In genomic region chr21:34999397-34999941, GRCh38 we compare ENCODE assay signal across 15 cellular contexts. TPM values are rescaled to one million over a fixed set of nuclear protein-coding genes. Genes with fewer than 3 reads are reported as not detected.
A peak's percentile ranks its signal among the peaks of the same experiment; 100 is the strongest.
DNase-seq lines count a peak whose midpoint lies in the region; ATAC-seq and FAIRE-seq lines count a peak whose summit lies in the region.
"Had no signal": no experiment of that assay in that cellular context is flagged by ENCODE, and none has a peak within 500 bp of the region (broad histone marks: within the 10 kb centered on the region; RNA-seq: fewer than 3 reads in every experiment).

No MANE protein-coding gene starts in this region.

- H3K27me3 Mint-ChIP-seq in CD4-positive, alpha-beta memory T cell: no peaks in the 10 kb centered on the region
- no peaks in the 10 kb centered on the region for H3K27me3 Mint-ChIP-seq in dendritic cell treated with granulocyte-macrophage colony-stimulating factor and Interleukin-4, amounts not matched to agents 40 ng/mL and 50 ng/mL, for 4 days

- no peak overlapping the region for H3K27ac ChIP-seq in CD4-positive, alpha-beta memory T cell (ENCODE audit: low read depth, low read length)
- H3K27ac ChIP-seq: adrenal gland, coronary artery had no signal

- no peaks in the 10 kb centered on the region for H3K27me3 ChIP-seq in CD4-positive, alpha-beta memory T cell (ENCODE audit: insufficient read depth, low read length)
- H3K27me3 ChIP-seq: adrenal gland had no signal

- H3K9me3 Mint-ChIP-seq in CD4-positive, alpha-beta memory T cell: no peaks in the 10 kb centered on the region
- no peaks in the 10 kb centered on the region for H3K9me3 Mint-ChIP-seq in dendritic cell treated with granulocyte-macrophage colony-stimulating factor and Interleukin-4, amounts not matched to agents 40 ng/mL and 50 ng/mL, for 4 days
- H3K9me3 Mint-ChIP-seq: T-helper 1 cell treated with Interleukin-12 subunit alpha and Interleukin-12 subunit beta and Interleukin-4 antibody, amounts not matched to agents 30 μg/mL and 1 μg/mL, for 36 hours had no signal

- peaks cover 18 to 26% of the 10 kb centered on the region in 2 donors for H3K36me3 Mint-ChIP-seq in CD4-positive, alpha-beta memory T cell
- peaks cover 38% of the 10 kb centered on the region for H3K36me3 Mint-ChIP-seq in dendritic cell treated with granulocyte-macrophage colony-stimulating factor and Interleukin-4, amounts not matched to agents 40 ng/mL and 50 ng/mL, for 4 days (ENCODE audit: low read depth)

- peak overlapping the region in 2 of 8 donors; percentile 12 to 41 for H3K4me3 Mint-ChIP-seq in CD4-positive, alpha-beta memory T cell
- H3K4me3 Mint-ChIP-seq in dendritic cell treated with granulocyte-macrophage colony-stimulating factor and Interleukin-4, amounts not matched to agents 40 ng/mL and 50 ng/mL, for 4 days: no peak overlapping the region
- H3K4me3 Mint-ChIP-seq: T-helper 1 cell treated with Interleukin-12 subunit alpha and Interleukin-12 subunit beta and Interleukin-4 antibody, amounts not matched to agents 30 μg/mL and 1 μg/mL, for 36 hours had no signal

- no peaks in the 10 kb centered on the region for H3K36me3 ChIP-seq in CD4-positive, alpha-beta memory T cell (ENCODE audit: insufficient read depth, low read length)
- H3K36me3 ChIP-seq: adrenal gland had no signal

- intact Hi-C loops in CD4-positive, alpha-beta memory T cell (cut with micrococcal nuclease): no loop called here
- intact Hi-C loops in dendritic cell treated with granulocyte-macrophage colony-stimulating factor and Interleukin-4, amounts not matched to agents 40 ng/mL and 50 ng/mL, for 4 days (cut with micrococcal nuclease): no loop called here
- intact Hi-C loops in sciatic nerve (cut with DNase I): no loop called here

- peak; percentile 42 for ATAC-seq in sciatic nerve
- no peak for ATAC-seq in HG02852 (IDR thresholded peaks at IDR 0.05; ENCODE audit: unreplicated experiment)
- ATAC-seq: Panc1 had no signal

- H3K4me1 ChIP-seq in CD4-positive, alpha-beta memory T cell (ENCODE audit: insufficient read depth, low read length): peaks cover 81% of the 10 kb centered on the region
- H3K4me1 ChIP-seq: adrenal gland had no signal

- peak overlapping the region in 6 of 7 donors; percentile 38 to 82 (median 50) for H3K27ac Mint-ChIP-seq in CD4-positive, alpha-beta memory T cell
- peak overlapping the region; percentile 72 for H3K27ac Mint-ChIP-seq in dendritic cell treated with granulocyte-macrophage colony-stimulating factor and Interleukin-4, amounts not matched to agents 40 ng/mL and 50 ng/mL, for 4 days
- H3K27ac Mint-ChIP-seq: T-helper 1 cell treated with Interleukin-12 subunit alpha and Interleukin-12 subunit beta and Interleukin-4 antibody, amounts not matched to agents 30 μg/mL and 1 μg/mL, for 36 hours had no signal

- H3K4me1 Mint-ChIP-seq in CD4-positive, alpha-beta memory T cell: peaks cover 62 to 97% (median 83%) of the 10 kb centered on the region in 4 donors
- peaks cover 72% of the 10 kb centered on the region for H3K4me1 Mint-ChIP-seq in dendritic cell treated with granulocyte-macrophage colony-stimulating factor and Interleukin-4, amounts not matched to agents 40 ng/mL and 50 ng/mL, for 4 days (ENCODE audit: low read depth)

- no peak overlapping the region for H3K4me3 ChIP-seq in CD4-positive, alpha-beta memory T cell (ENCODE audit: low read length in 2 of 2)
- no peak overlapping the region for H3K4me3 ChIP-seq in Jurkat, Clone E6-1 (ENCODE audit: low read length)
- H3K4me3 ChIP-seq: adrenal gland, coronary artery had no signal

- DNase-seq in CD4-positive, alpha-beta memory T cell: no peak
- peak; percentile 83 for DNase-seq in Jurkat, Clone E6-1 (ENCODE audit: low read depth, low spot score)
- DNase-seq in sciatic nerve (ENCODE audit: low spot score): no peak
- DNase-seq in frontal cortex (ENCODE audit: low spot score in 2 of 2): no peak
- no peak for DNase-seq in T-helper 9 cell
- DNase-seq: mesendoderm, NCI-H1436 treated with DMSO at 0.1 percent for 48 hours, NCI-H510A treated with DMSO at 0.1 percent for 48 hours had no signal

- CTCF ChIA-PET in CD4-positive, alpha-beta memory T cell (lab: Charles Lee; ENCODE audit: partially characterized antibody): interaction anchor here (1.4 kb wide), 1 partner anchor 11 kb away, joined by 3 read pairs; no protein-coding TSS in a partner anchor

- no peaks in the 10 kb centered on the region for H3K9me3 ChIP-seq in CD4-positive, alpha-beta memory T cell (ENCODE audit: control insufficient read depth in 1 of 2, low read length in 2 of 2)
- H3K9me3 ChIP-seq: adrenal gland had no signal

- POLR2A ChIA-PET in CD4-positive, alpha-beta memory T cell (lab: Charles Lee; ENCODE audit: partially characterized antibody): interaction anchor here (0.8 to 2.5 kb wide), 5 partner anchors 10 to 49 kb away, joined by 3 to 14 read pairs (median 4); no protein-coding TSS in a partner anchor

- no peak for FAIRE-seq in frontal cortex (lab: Jason Lieb, UNC)
- FAIRE-seq: D721Med had no signal

RNA-seq across cellular contexts. Expression of gene RUNX1, which starts 49.6 kb away (rescaled TPM):
- 10 to 100 TPM; 86.1 to 96.3 TPM for total RNA-seq in CD4-positive, alpha-beta memory T cell
- polyA plus RNA-seq in CD4-positive, alpha-beta memory T cell: 10 to 100 TPM in 1 of 2 donors, 1 to 10 TPM in 1; 6.0 to 26.7 TPM
- polyA plus RNA-seq in Jurkat, Clone E6-1 (2012; ENCODE audit: insufficient read depth, insufficient read length): 63.9 TPM
- total RNA-seq in sciatic nerve (109 TPM), frontal cortex (0.41 TPM)

Comparison
In these comparisons a context has a peak if more than half of its experiments do, and no peak if none do; other contexts are left out.
1. RNA of gene RUNX1, which starts 49.6 kb away (total RNA-seq): 109 TPM in sciatic nerve (single experiment) and 86.1 to 96.3 TPM in CD4-positive, alpha-beta memory T cell; 0.41 TPM in frontal cortex (single experiment); every median in the first group is over 10 times any median in the second.